ENCODE assay signal across 8 cellular contexts in genomic region chr2:219200502-219201326, GRCh38. TPM values are rescaled to one million over a fixed set of nuclear protein-coding genes. Genes with fewer than 3 reads are reported as not detected.
DNase-seq lines count a peak whose midpoint lies in the region; ATAC-seq and TF ChIP-seq lines count a peak whose summit lies in the region.
"Not testable (repeated sequence)": the region's sequence is repeated elsewhere in the genome, so short reads cannot be mapped to it uniquely, and the experiment has no call there.

No MANE protein-coding gene starts in this region.

- peaks cover 20% of the 10 kb centered on the region for H3K36me3 Mint-ChIP-seq in activated CD8-positive, alpha-beta T cell treated with anti-CD3 and anti-CD28 coated beads, Interleukin-2, amount 10 ng/mL, durations not matched to agents 7 days and 5 days (ENCODE audit: low read depth)
- H3K36me3 Mint-ChIP-seq in brain, natural killer cell: not testable (repeated sequence)

- peak overlapping the region; percentile 95 for H3K27ac Mint-ChIP-seq in activated CD8-positive, alpha-beta T cell treated with anti-CD3 and anti-CD28 coated beads, Interleukin-2, amount 10 ng/mL, durations not matched to agents 7 days and 5 days
- H3K27ac Mint-ChIP-seq in brain (peak overlapping the region in 3 of 5 experiments; percentile 50 to 84 (median 55)), natural killer cell (peak overlapping the region; percentile 85 to 86)

- not testable (repeated sequence) for H3K9me3 ChIP-seq in A673 (ENCODE audit: low read depth, low read length, poor library complexity, severe bottlenecking); SK-N-MC (ENCODE audit: low read depth, low read length)

- H3K9ac ChIP-seq in SK-N-MC (ENCODE audit: insufficient read length): not testable (repeated sequence)

- in situ Hi-C loops in KBM-7 (cut with MboI; ENCODE audit: low pct_unique_long_range_greater_than_20kb, low sequenced_read_pairs): not testable (repeated sequence)

- peak; percentile 62 for DNase-seq in A673 (ENCODE audit: low spot score)
- peak; percentile 31 for DNase-seq in KBM-7
- not testable (repeated sequence) for DNase-seq in SK-N-MC (ENCODE audit: low read depth, low spot score)
- DNase-seq in activated CD8-positive, alpha-beta T cell treated with anti-CD3 and anti-CD28 coated beads, Interleukin-2, amount 10 ng/mL, durations not matched to agents 7 days and 5 days: peak; percentile 61
- peak; percentile 41 for DNase-seq in activated gamma-delta T cell treated with Interleukin-2 at 50 U/mL for 16 hours
- peak; percentile 28 for DNase-seq in natural killer cell
- peak; percentile 60 for DNase-seq in stimulated activated naive CD8-positive, alpha-beta T cell treated with anti-CD3 and anti-CD28 coated beads, Interleukin-15, Interleukin-2, amounts not matched to agents 100 U/mL and 50 U/mL, for 24 hours

- not testable (repeated sequence) for H3K27me3 Mint-ChIP-seq in activated CD8-positive, alpha-beta T cell treated with anti-CD3 and anti-CD28 coated beads, Interleukin-2, amount 10 ng/mL, durations not matched to agents 7 days and 5 days (ENCODE audit: low read depth); natural killer cell (ENCODE audit: low read depth in 2 of 2)
- H3K27me3 Mint-ChIP-seq in brain: peaks cover 22% of the 10 kb centered on the region

- H3K27me3 ChIP-seq in A673 (replicated peaks; ENCODE audit: insufficient read depth, low read depth, low read length, poor library complexity): not testable (repeated sequence)

- H3K27ac ChIP-seq in A673 (ENCODE audit: low read depth, low read length, poor library complexity, severe bottlenecking): not testable (repeated sequence)
- H3K27ac ChIP-seq in SK-N-MC: peak overlapping the region; percentile 70; the same call in 1 of the 2 replicates

- not testable (repeated sequence) for H3K4me1 ChIP-seq in A673 (ENCODE audit: insufficient read depth, low read length, poor library complexity, severe bottlenecking)

- intact Hi-C loops in A673 (cut with micrococcal nuclease; ENCODE audit: unreplicated experiment); natural killer cell (cut with micrococcal nuclease): not testable (repeated sequence)

- H3K4me3 Mint-ChIP-seq in activated CD8-positive, alpha-beta T cell treated with anti-CD3 and anti-CD28 coated beads, Interleukin-2, amount 10 ng/mL, durations not matched to agents 7 days and 5 days: peak overlapping the region; percentile 73
- H3K4me3 Mint-ChIP-seq in brain (peak overlapping the region in 3 of 5 experiments; percentile 63 to 69 (median 68)), natural killer cell (peak overlapping the region; percentile 84)

- H3K4me3 ChIP-seq in A673 (ENCODE audit: low read depth, low read length, poor library complexity, severe bottlenecking); SK-N-MC: not testable (repeated sequence)

- ATAC-seq in activated CD8-positive, alpha-beta T cell treated with anti-CD3 and anti-CD28 coated beads, Interleukin-2, amount 10 ng/mL, durations not matched to agents 7 days and 5 days; natural killer cell; stimulated activated naive CD8-positive, alpha-beta T cell treated with anti-CD3 and anti-CD28 coated beads, Interleukin-15, Interleukin-2, amounts not matched to agents 100 U/mL and 50 U/mL, for 24 hours: not testable (repeated sequence)

- POLR2A ChIA-PET in A673 (lab: Charles Lee; ENCODE audit: low non-redundant PET): interaction anchor here (0.6 kb wide), 1 partner anchor 16 kb away, joined by 5 read pairs; no protein-coding TSS in a partner anchor
- POLR2A ChIA-PET in activated CD8-positive, alpha-beta T cell treated with anti-CD3 and anti-CD28 coated beads, Interleukin-2, amount 10 ng/mL, durations not matched to agents 7 days and 5 days (lab: Charles Lee): interaction anchor here (0.6 to 1.8 kb wide), 15 partner anchors 12 to 187 kb away, joined by 3 to 27 read pairs (median 5); partner anchors contain the start of genes ABCB6, ANKZF1, ATG9A and CNPPD1

- H3K9me3 Mint-ChIP-seq in activated CD8-positive, alpha-beta T cell treated with anti-CD3 and anti-CD28 coated beads, Interleukin-2, amount 10 ng/mL, durations not matched to agents 7 days and 5 days (ENCODE audit: insufficient read depth); brain; natural killer cell: not testable (repeated sequence)

- not testable (repeated sequence) for TF ChIP-seq CTCF in A673 (conservative IDR thresholded peaks at IDR 0.05; ENCODE audit: low read depth, low read length); brain (conservative IDR thresholded peaks at IDR 0.05); natural killer cell (IDR thresholded peaks at IDR 0.05)

- BruUV-seq in A673 (replicated peaks; lab: Mats Ljungman, UMichigan): TSS peak; percentile 87

- CTCF ChIA-PET in A673 (lab: Charles Lee): not testable (repeated sequence)
- CTCF ChIA-PET in activated CD8-positive, alpha-beta T cell treated with anti-CD3 and anti-CD28 coated beads, Interleukin-2, amount 10 ng/mL, durations not matched to agents 7 days and 5 days (lab: Charles Lee): interaction anchor here (0.9 to 2.6 kb wide), 8 partner anchors 9 to 94 kb away, joined by 3 to 12 read pairs (median 6); partner anchors contain the start of gene DNAJB2

- not testable (repeated sequence) for H3K36me3 ChIP-seq in A673 (ENCODE audit: insufficient read depth, low read length, poor library complexity, severe bottlenecking); SK-N-MC (ENCODE audit: insufficient read depth, low read length)

- peaks cover 22% of the 10 kb centered on the region for H3K4me1 Mint-ChIP-seq in activated CD8-positive, alpha-beta T cell treated with anti-CD3 and anti-CD28 coated beads, Interleukin-2, amount 10 ng/mL, durations not matched to agents 7 days and 5 days (ENCODE audit: low read depth)
- H3K4me1 Mint-ChIP-seq in brain: not testable (repeated sequence)
- H3K4me1 Mint-ChIP-seq in natural killer cell: peaks cover 5 to 15% of the 10 kb centered on the region in 2 donors

RNA-seq across cellular contexts. Expression of gene ZFAND2B, which starts 5.9 kb away (rescaled TPM):
- 20.0 and 23.7 TPM in 2 replicates for total RNA-seq in A673 (2021)
- 10 to 100 TPM; 57.0 to 59.5 TPM for total RNA-seq in activated CD8-positive, alpha-beta T cell treated with anti-CD3 and anti-CD28 coated beads, Interleukin-2, amount 10 ng/mL, durations not matched to agents 7 days and 5 days
- 40.3 TPM for polyA plus RNA-seq in brain (ENCODE audit: insufficient read depth, low read depth, low replicate concordance)
- 10 to 100 TPM; 67.6 to 84.0 (median 83.4) TPM for total RNA-seq in natural killer cell

RNA-seq across cellular contexts. Expression of gene ABCB6, which starts 18.0 kb away (rescaled TPM):
- total RNA-seq in A673 (2021): 87.7 and 101 TPM in 2 replicates
- total RNA-seq in activated CD8-positive, alpha-beta T cell treated with anti-CD3 and anti-CD28 coated beads, Interleukin-2, amount 10 ng/mL, durations not matched to agents 7 days and 5 days: 10 to 100 TPM; 11.6 to 11.9 TPM
- polyA plus RNA-seq in brain (ENCODE audit: insufficient read depth, low read depth, low replicate concordance): 24.3 TPM
- 1 to 10 TPM in 2 of 3 donors, under 1 TPM in 1; 0.93 to 3.4 (median 1.9) TPM for total RNA-seq in natural killer cell

RNA-seq across cellular contexts. Expression of gene RETREG2, which starts 22.6 kb away (rescaled TPM):
- 53.1 and 59.0 TPM in 2 replicates for total RNA-seq in A673 (2021)
- total RNA-seq in activated CD8-positive, alpha-beta T cell treated with anti-CD3 and anti-CD28 coated beads, Interleukin-2, amount 10 ng/mL, durations not matched to agents 7 days and 5 days: 100 to 1,000 TPM; 104 to 111 TPM
- polyA plus RNA-seq in brain (ENCODE audit: insufficient read depth, low read depth, low replicate concordance): 161 TPM
- total RNA-seq in natural killer cell: 10 to 100 TPM; 77.0 to 81.9 (median 79.0) TPM

RNA-seq across cellular contexts. Expression of gene CNPPD1, which starts 24.0 kb away (rescaled TPM):
- total RNA-seq in A673 (2021): 38.0 and 40.3 TPM in 2 replicates
- 10 to 100 TPM; 75.1 to 81.4 TPM for total RNA-seq in activated CD8-positive, alpha-beta T cell treated with anti-CD3 and anti-CD28 coated beads, Interleukin-2, amount 10 ng/mL, durations not matched to agents 7 days and 5 days
- 68.9 TPM for polyA plus RNA-seq in brain (ENCODE audit: insufficient read depth, low read depth, low replicate concordance)
- 10 to 100 TPM; 64.4 to 72.4 (median 64.8) TPM for total RNA-seq in natural killer cell

RNA-seq across cellular contexts. Expression of gene ATG9A, which starts 28.7 kb away (rescaled TPM):
- total RNA-seq in A673 (2021): 50.0 and 55.6 TPM in 2 replicates
- total RNA-seq in activated CD8-positive, alpha-beta T cell treated with anti-CD3 and anti-CD28 coated beads, Interleukin-2, amount 10 ng/mL, durations not matched to agents 7 days and 5 days: 10 to 100 TPM; 51.7 to 53.8 TPM
- polyA plus RNA-seq in brain (ENCODE audit: insufficient read depth, low read depth, low replicate concordance): 59.1 TPM
- total RNA-seq in natural killer cell: 100 to 1,000 TPM in 2 of 3 donors, 10 to 100 TPM in 1; 98.1 to 110 (median 108) TPM
